ENCODE assay signal across 17 cellular contexts in genomic region chr11:35352107-35352888, GRCh38.
DNase-seq lines count a peak whose midpoint lies in the region; ATAC-seq and TF ChIP-seq lines count a peak whose summit lies in the region.
"Had no signal": no experiment of that assay in that cellular context is flagged by ENCODE, and none has a peak within 500 bp of the region (broad histone marks: within the 10 kb centered on the region; RNA-seq: fewer than 3 reads in every experiment).

No MANE protein-coding gene starts in this region.

- H3K9me3 ChIP-seq in MG63 (no peaks in the 10 kb centered on the region; the same call in 1 of the 2 replicates), mammary epithelial cell (replicated peaks; ENCODE audit: insufficient read depth, low read length) (no peaks in the 10 kb centered on the region), right cardiac atrium (ENCODE audit: control insufficient read depth, low read length) (no peaks in the 10 kb centered on the region)
- H3K9me3 ChIP-seq: neutrophil had no signal

- H3K27ac ChIP-seq in mammary epithelial cell (ENCODE audit: insufficient read depth, low read depth, low read length) (peak overlapping the region; percentile 15), right cardiac atrium (ENCODE audit: low read length) (no peak overlapping the region)
- H3K27ac ChIP-seq: neutrophil had no signal

- dilution Hi-C loops in mammary epithelial cell (cut with HindIII; ENCODE audit: low sequenced_read_pairs) = no loop called here

- ATAC-seq in right cardiac atrium (peak; percentile 41 to 86), HG03565 (IDR thresholded peaks at IDR 0.05; ENCODE audit: unreplicated experiment) (no peak)

- no peaks in the 10 kb centered on the region for H3K79me2 ChIP-seq in mammary epithelial cell (ENCODE audit: insufficient read depth, low read length)

- H4K20me1 ChIP-seq in mammary epithelial cell (ENCODE audit: insufficient read depth, low read length) = no peaks in the 10 kb centered on the region

- no TSS peak for BruUV-seq in mammary epithelial cell (replicated peaks; lab: Mats Ljungman, UMichigan)

- H3K4me3 ChIP-seq in MG63 (no peak overlapping the region), mammary epithelial cell (replicated peaks in 1 of 3; ENCODE audit: insufficient read depth in 1 of 3, low read depth in 2 of 3, low read length in 3 of 3) (no peak overlapping the region), right cardiac atrium (ENCODE audit: low read length) (no peak overlapping the region)
- H3K4me3 ChIP-seq: lung had no signal

- peak overlapping the region; percentile 29 for H3K4me2 ChIP-seq in mammary epithelial cell (ENCODE audit: insufficient read depth, low read depth, low read length)

- intact Hi-C loops in mammary epithelial cell (cut with micrococcal nuclease) (no loop called here), right cardiac atrium (cut with DNase I) (no loop called here)

- H3K4me1 ChIP-seq in mammary epithelial cell (ENCODE audit: insufficient read depth, low read length) (peaks cover 25% of the 10 kb centered on the region), right cardiac atrium (ENCODE audit: control insufficient read depth, insufficient read depth, low read length) (peaks cover 2% of the 10 kb centered on the region)

- H3K9ac ChIP-seq in mammary epithelial cell (ENCODE audit: insufficient read depth, low read length) = no peak overlapping the region

- WGBS in mammary epithelial cell (ENCODE audit: low coverage, missing lambda C conversion rate) = 50% methylated on average over 3 of the region's 3 CpGs
- WGBS in right cardiac atrium = 56% methylated on average over 3 of the region's 3 CpGs

- H2AFZ ChIP-seq in mammary epithelial cell (ENCODE audit: low read depth, low read length) = peak overlapping the region; percentile 50

- DNase-seq in A172 (ENCODE audit: low spot score) (peak; percentile 57), MG63 (peak; percentile 41), mammary epithelial cell (peak; percentile 73), right cardiac atrium (peak in 1 of 3 donors; percentile 55), RKO (ENCODE audit: low spot score) (no peak), kidney glomerular epithelial cell (lab: John Stamatoyannopoulos, UW) (no peak), NCI-H2227 (lab: John Stamatoyannopoulos, UW; ENCODE audit: unreplicated experiment) (no peak)
- DNase-seq: activated CD4-positive, alpha-beta memory T cell treated with anti-CD3 and anti-CD28 coated beads, Interleukin-2, amount 10 ng/mL, durations not matched to agents 7 days and 5 days; activated gamma-delta T cell; dermis blood vessel endothelial cell; DND-41; KBM-7; NCI-H1930; NK-92 treated with Interleukin-12 subunit alpha and Interleukin-12 subunit beta, amount 100 ng/mL, for 24 hours had no signal

- H3K27me3 ChIP-seq in MG63 (no peaks in the 10 kb centered on the region), mammary epithelial cell (ENCODE audit: insufficient read depth, low read length) (no peaks in the 10 kb centered on the region), right cardiac atrium (ENCODE audit: control insufficient read depth, insufficient read depth) (no peaks in the 10 kb centered on the region)
- H3K27me3 ChIP-seq: neutrophil had no signal

- in situ Hi-C loops in mammary epithelial cell (cut with MboI; ENCODE audit: low sequenced_read_pairs in 2 of 2) = no loop called here

- TF ChIP-seq CTCF in mammary epithelial cell (conservative IDR thresholded peaks at IDR 0.05 in 1 of 2, IDR thresholded peaks at IDR 0.05 in 1 of 2; ENCODE audit: extremely low read depth in 1 of 2, insufficient read depth in 1 of 2, low read depth in 1 of 2, low read length in 2 of 2) = no peak

- CTCF ChIA-PET in mammary epithelial cell (lab: Charles Lee; ENCODE audit: low non-redundant PET) = no interaction called here

- H3K36me3 ChIP-seq in MG63 (no peaks in the 10 kb centered on the region), mammary epithelial cell (ENCODE audit: insufficient read depth, low read length) (no peaks in the 10 kb centered on the region)
- H3K36me3 ChIP-seq: neutrophil had no signal

Comparison
In these comparisons a context has a peak if more than half of its experiments do, and no peak if none do; other contexts are left out.
1. DNase-seq: peak in A172 (single experiment), MG63 (single experiment) and mammary epithelial cell (single experiment); none in RKO (single experiment), kidney glomerular epithelial cell (single experiment) and NCI-H2227 (single experiment).